18 cellular contexts compared by ENCODE assay signal in genomic region chr6:110270166-110270565, GRCh38.
DNase-seq lines count a peak whose midpoint lies in the region.
"Had no signal": no experiment of that assay in that cellular context is flagged by ENCODE, and none has a peak within 500 bp of the region (broad histone marks: within the 10 kb centered on the region; RNA-seq: fewer than 3 reads in every experiment).

No MANE protein-coding gene starts in this region.

- no CpG with 5 or more reads among the region's 4 CpGs for WGBS in trophoblast cell (ENCODE audit: extremely low coverage, insufficient coverage, insufficient read length)

- no peak overlapping the region for H2AFZ ChIP-seq in trophoblast cell (ENCODE audit: insufficient read depth, low read length, poor library complexity)

- H3K9ac ChIP-seq in trophoblast cell (ENCODE audit: low read length), result no peak overlapping the region

- no peak overlapping the region for H2BK12ac ChIP-seq in trophoblast cell (ENCODE audit: low read length)

- peak overlapping the region; percentile 22 for H4K8ac ChIP-seq in trophoblast cell (ENCODE audit: low read depth, low read length)

- H3K4me3 ChIP-seq in trophoblast cell (ENCODE audit: low read depth, low read length), result no peak overlapping the region
- H3K4me3 ChIP-seq: gastroesophageal sphincter, lower lobe of right lung, right atrium auricular region, thyroid gland had no signal

- H2AK5ac ChIP-seq in trophoblast cell (ENCODE audit: low read length), result no peak overlapping the region

- no peaks in the 10 kb centered on the region for H3K9me3 ChIP-seq in trophoblast cell (ENCODE audit: insufficient read depth, low read depth, low read length)
- H3K9me3 ChIP-seq: gastroesophageal sphincter, lower lobe of right lung, right atrium auricular region, thyroid gland had no signal

- H2BK120ac ChIP-seq in trophoblast cell (ENCODE audit: insufficient read depth, low read length, poor library complexity), result peak overlapping the region; percentile 60

- H3K79me2 ChIP-seq in trophoblast cell (ENCODE audit: control insufficient read depth, insufficient read depth, low read length, poor library complexity), result no peaks in the 10 kb centered on the region

- no peak overlapping the region for H3K4me2 ChIP-seq in trophoblast cell (ENCODE audit: low read length)

- DNase-seq in GM03348 (ENCODE audit: low spot score) (peak; percentile 8), M059J (ENCODE audit: low read depth) (peak; percentile 27), iPS DF 19.7 (ENCODE audit: low read depth, low spot score) (peak; percentile 40), trophoblast cell (no peak), NCI-H2227 treated with DMSO at 0.1 percent for 48 hours (lab: John Stamatoyannopoulos, UW) (no peak)
- no peak for DNase-seq in activated CD4-positive, alpha-beta T cell treated with anti-CD3 and anti-CD28 coated beads, Interleukin-2, amount 50 U/mL, for 48 hours
- no peak for DNase-seq in activated CD4-positive, alpha-beta T cell treated with anti-CD3 and anti-CD28 coated beads for 48 hours
- DNase-seq: activated CD4-positive, alpha-beta T cell treated with anti-CD3 and anti-CD28 coated beads for 36 hours; erythroblast; GOT3; immature natural killer cell; lower lobe of right lung; MV-4-11; NCI-H187; stimulated activated CD4-positive, alpha-beta T cell treated with anti-CD3 and anti-CD28 coated beads, Interleukin-15, amount 100 ng/mL, for 24 hours; thyroid gland had no signal

- no peak overlapping the region for H3K14ac ChIP-seq in trophoblast cell (ENCODE audit: low read length)

- no peak overlapping the region for H4K91ac ChIP-seq in trophoblast cell (ENCODE audit: low read depth, low read length)

- no peak overlapping the region for H3K4ac ChIP-seq in trophoblast cell (ENCODE audit: low read depth, low read length)

- H3K27ac ChIP-seq in trophoblast cell (ENCODE audit: low read depth, low read length), result peak overlapping the region; percentile 86
- H3K27ac ChIP-seq: gastroesophageal sphincter, lower lobe of right lung, right atrium auricular region, thyroid gland had no signal

- H3K23ac ChIP-seq in trophoblast cell (ENCODE audit: low read length), result no peak overlapping the region

- H4K12ac ChIP-seq in trophoblast cell (ENCODE audit: low read depth, low read length), result no peak overlapping the region

- peaks cover 2% of the 10 kb centered on the region for H3K79me1 ChIP-seq in trophoblast cell (ENCODE audit: low read length)

- H3K4me1 ChIP-seq in trophoblast cell (ENCODE audit: control insufficient read depth in 1 of 2, insufficient read depth in 2 of 2, low read length in 2 of 2), result no peaks in the 10 kb centered on the region
- H3K4me1 ChIP-seq: gastroesophageal sphincter, lower lobe of right lung, right atrium auricular region, thyroid gland had no signal

- H2BK5ac ChIP-seq in trophoblast cell (ENCODE audit: low read depth, low read length, poor library complexity), result no peak overlapping the region

- H3K27me3 ChIP-seq in trophoblast cell (ENCODE audit: insufficient read depth, low read length), result no peaks in the 10 kb centered on the region
- H3K27me3 ChIP-seq: gastroesophageal sphincter, right atrium auricular region, thyroid gland had no signal

- H3K36me3 ChIP-seq in trophoblast cell (ENCODE audit: control insufficient read depth in 1 of 2, insufficient read depth in 2 of 2, low read length in 2 of 2), result no peaks in the 10 kb centered on the region
- H3K36me3 ChIP-seq: lower lobe of right lung, right atrium auricular region, thyroid gland had no signal

- H3K18ac ChIP-seq in trophoblast cell (ENCODE audit: low read length), result no peak overlapping the region

Comparison
In these comparisons a context has a peak if more than half of its experiments do, and no peak if none do; other contexts are left out.
1. DNase-seq: peak in GM03348 (single experiment), M059J (single experiment) and iPS DF 19.7 (single experiment); none in trophoblast cell (0 of 2), activated CD4-positive, alpha-beta T cell treated with anti-CD3 and anti-CD28 coated beads, Interleukin-2, amount 50 U/mL, for 48 hours (0 of 2), activated CD4-positive, alpha-beta T cell treated with anti-CD3 and anti-CD28 coated beads for 48 hours (single experiment) and NCI-H2227 treated with DMSO at 0.1 percent for 48 hours (single experiment).